ENCODE assay signal across 8 cellular contexts in the genomic region with DNA sequence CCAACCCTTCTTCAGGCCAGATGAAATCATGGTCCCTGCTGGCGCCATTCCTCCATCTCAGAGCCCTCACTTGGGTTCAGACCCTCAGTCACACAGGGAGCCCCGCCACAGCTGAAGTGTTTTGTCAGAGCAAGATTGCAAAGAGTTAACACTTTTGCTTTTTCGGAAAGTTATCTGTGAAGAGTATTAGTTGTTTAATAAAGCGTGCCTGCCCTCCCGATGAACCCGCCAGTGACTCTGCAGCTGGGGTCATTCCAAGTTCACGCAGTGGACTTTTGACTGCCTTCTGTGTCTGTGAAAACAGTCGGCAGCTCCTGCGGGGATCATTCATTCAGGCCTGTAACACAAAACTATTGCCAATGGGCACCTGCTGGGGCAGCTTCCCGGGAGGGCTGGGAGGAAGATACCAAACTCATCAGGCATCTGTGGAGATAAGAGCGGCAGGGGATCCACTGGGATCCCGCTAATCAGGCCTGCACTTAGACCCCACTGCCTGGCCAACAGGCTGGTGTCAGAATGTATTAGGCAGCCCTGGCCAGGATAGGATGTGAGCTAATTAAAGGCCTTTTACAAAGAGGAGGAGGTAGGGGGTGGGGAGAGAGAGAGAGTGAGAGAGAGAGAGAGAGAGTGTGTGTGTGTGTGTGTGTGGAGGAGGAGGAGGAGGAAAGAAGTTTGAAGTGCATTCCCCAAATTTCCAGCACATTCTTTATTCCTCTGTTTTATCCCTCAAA.
DNase-seq lines count a peak whose midpoint lies in the region; ATAC-seq and TF ChIP-seq lines count a peak whose summit lies in the region.

No MANE protein-coding gene starts in this region.

- intact Hi-C loops in left lung (cut with DNase I): no loop called here

- H3K36me3 ChIP-seq in left lung (peaks cover 0 to 6% of the 10 kb centered on the region in 2 donors), thymus (ENCODE audit: control insufficient read depth, insufficient read depth) (no peaks in the 10 kb centered on the region), Karpas-422 (ENCODE audit: insufficient read depth, low read length) (no peaks in the 10 kb centered on the region)

- H4K20me1 ChIP-seq in Karpas-422 (ENCODE audit: insufficient read depth, low read depth, low read length): no peaks in the 10 kb centered on the region

- no peak overlapping the region for H3K9ac ChIP-seq in Karpas-422 (ENCODE audit: low read length)

- H3K9me3 ChIP-seq in left lung: no peaks in the 10 kb centered on the region
- H3K9me3 ChIP-seq in thymus (ENCODE audit: control insufficient read depth): no peaks in the 10 kb centered on the region
- H3K9me3 ChIP-seq in Karpas-422 (ENCODE audit: low read length): no peaks in the 10 kb centered on the region

- in situ Hi-C loops in astrocyte of the spinal cord (cut with HindIII; ENCODE audit: low sequenced_read_pairs): no loop called here

- no peaks in the 10 kb centered on the region for H3K9me2 ChIP-seq in Karpas-422 (replicated peaks; ENCODE audit: insufficient read depth, low read length)

- no peak overlapping the region for H3K4me2 ChIP-seq in Karpas-422 (ENCODE audit: low read depth, low read length, poor library complexity, severe bottlenecking)

- peaks cover 41 to 53% of the 10 kb centered on the region in 2 donors for H3K4me1 ChIP-seq in left lung
- H3K4me1 ChIP-seq in thymus (ENCODE audit: control insufficient read depth, insufficient read depth, low read length): peaks cover 29% of the 10 kb centered on the region
- peaks cover 6% of the 10 kb centered on the region for H3K4me1 ChIP-seq in Karpas-422 (ENCODE audit: low read length)

- no peaks in the 10 kb centered on the region for H3K79me2 ChIP-seq in Karpas-422 (ENCODE audit: low read length)

- peak; percentile 46 for DNase-seq in NCI-H82 (lab: John Stamatoyannopoulos, UW)
- no peak for DNase-seq in NCI-H82 treated with DMSO at 0.1 percent for 48 hours (lab: John Stamatoyannopoulos, UW; ENCODE audit: unreplicated experiment)
- DNase-seq in astrocyte of the spinal cord (ENCODE audit: low read depth, low spot score): peak; percentile 91
- DNase-seq in left lung: peak; percentile 28 to 47
- no peak for DNase-seq in Karpas-422
- DNase-seq in NCI-H1048 (lab: John Stamatoyannopoulos, UW): no peak

- no peak overlapping the region for H3K4me3 ChIP-seq in astrocyte of the spinal cord (ENCODE audit: low read depth, low read length)
- H3K4me3 ChIP-seq in left lung: no peak overlapping the region
- H3K4me3 ChIP-seq in thymus (ENCODE audit: low read length): no peak overlapping the region
- no peak overlapping the region for H3K4me3 ChIP-seq in Karpas-422 (ENCODE audit: low read length)

- ATAC-seq in left lung (peak; percentile 70), HG02623 (IDR thresholded peaks at IDR 0.05; ENCODE audit: unreplicated experiment) (no peak)

- H3K27ac ChIP-seq in left lung (peak overlapping the region; percentile 57 to 83), thymus (ENCODE audit: low read depth) (peak overlapping the region; percentile 84), Karpas-422 (ENCODE audit: low read length) (no peak overlapping the region)

- no peaks in the 10 kb centered on the region for H3K27me3 ChIP-seq in left lung
- no peaks in the 10 kb centered on the region for H3K27me3 ChIP-seq in thymus (ENCODE audit: control insufficient read depth, insufficient read depth)
- no peaks in the 10 kb centered on the region for H3K27me3 ChIP-seq in Karpas-422 (ENCODE audit: low read length)

- H2AFZ ChIP-seq in Karpas-422 (ENCODE audit: low read length): no peak overlapping the region

- 91% methylated on average over 12 of the region's 12 CpGs for WGBS in thymus

- TF ChIP-seq CTCF in astrocyte of the spinal cord (IDR thresholded peaks at IDR 0.05; ENCODE audit: low read depth, low read length): no peak
- TF ChIP-seq CTCF in left lung (IDR thresholded peaks at IDR 0.05): no peak

Comparison
In these comparisons a context has a peak if more than half of its experiments do, and no peak if none do; other contexts are left out.
1. DNase-seq: peak in NCI-H82 (single experiment), astrocyte of the spinal cord (single experiment) and left lung (2 of 2); none in NCI-H82 treated with DMSO at 0.1 percent for 48 hours (single experiment), Karpas-422 (single experiment) and NCI-H1048 (single experiment).